In the genomic region with DNA sequence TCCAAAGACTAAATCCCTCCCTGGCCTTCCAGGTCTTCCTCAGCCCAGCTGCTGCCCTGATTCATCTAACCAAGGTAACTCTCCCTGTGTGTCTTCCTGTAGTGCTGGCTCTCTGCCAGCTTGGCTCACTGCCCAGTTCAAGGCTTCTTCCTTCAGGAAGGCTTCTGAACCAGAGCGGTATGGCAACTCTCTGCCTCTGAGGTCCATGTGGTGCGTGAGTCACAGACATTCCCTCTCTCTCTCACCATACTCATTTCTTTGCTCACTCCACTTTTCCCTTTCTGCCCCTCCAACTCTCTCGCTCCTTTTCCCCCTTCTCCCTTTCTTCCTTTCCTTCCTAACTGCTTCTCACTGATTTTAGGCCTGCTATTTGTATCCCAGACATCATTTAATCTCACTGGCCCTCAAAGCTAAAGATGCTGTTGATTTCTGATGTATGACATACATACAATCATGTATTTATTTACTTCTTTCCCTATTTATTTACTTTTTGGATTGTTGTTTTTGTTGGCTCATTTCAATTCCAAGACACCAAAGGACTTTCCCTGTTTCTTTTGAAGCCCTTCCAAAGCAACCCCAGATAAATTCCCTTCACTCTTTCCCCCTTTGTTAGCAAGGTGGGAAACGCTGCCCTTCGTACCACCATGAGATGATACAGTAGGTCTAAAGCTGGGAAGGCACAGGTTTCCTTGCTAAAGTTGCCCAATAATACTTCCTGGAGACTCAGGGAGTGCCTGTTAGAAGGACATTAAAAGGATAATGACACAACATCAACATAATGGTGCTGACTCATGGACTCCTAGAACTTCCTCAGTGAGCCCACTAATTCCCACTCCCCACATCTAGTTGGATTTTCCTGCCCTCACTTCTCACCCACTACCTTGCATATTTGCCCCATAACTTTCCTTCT, we compare ENCODE assay signal across 9 cellular contexts. TPM values are rescaled to one million over a fixed set of nuclear protein-coding genes. Genes with fewer than 3 reads are reported as not detected.
DNase-seq lines count a peak whose midpoint lies in the region; ATAC-seq and TF ChIP-seq lines count a peak whose summit lies in the region.
"Had no signal": no experiment of that assay in that cellular context is flagged by ENCODE, and none has a peak within 500 bp of the region (broad histone marks: within the 10 kb centered on the region; RNA-seq: fewer than 3 reads in every experiment).

No MANE protein-coding gene starts in this region.

- DNase-seq in AG20443 (ENCODE audit: low spot score), result peak; percentile 88
- peak; percentile 98 for DNase-seq in HK-2 (ENCODE audit: unreplicated experiment)
- DNase-seq in NCI-H748 treated with DMSO at 0.1 percent for 48 hours (lab: John Stamatoyannopoulos, UW), result peak; percentile 92
- peak; percentile 63 for DNase-seq in cerebellar cortex (ENCODE audit: low spot score)
- peak; percentile 91 to 94 for DNase-seq in mesothelial cell of epicardium (ENCODE audit: low spot score in 2 of 2, unreplicated experiment in 2 of 2)
- no peak for DNase-seq in occipital lobe (lab: John Stamatoyannopoulos, UW)

- H3K36me3 Mint-ChIP-seq in mesothelial cell of epicardium, result no peaks in the 10 kb centered on the region
- H3K36me3 Mint-ChIP-seq: brain had no signal

- no peak overlapping the region for H3K4me3 Mint-ChIP-seq in mesothelial cell of epicardium
- H3K4me3 Mint-ChIP-seq: brain had no signal

- no peaks in the 10 kb centered on the region for H3K27me3 Mint-ChIP-seq in mesothelial cell of epicardium (ENCODE audit: low read depth)

- H3K27ac Mint-ChIP-seq in mesothelial cell of epicardium, result no peak overlapping the region
- H3K27ac Mint-ChIP-seq: brain had no signal

- no peak for ATAC-seq in GM18873 (IDR thresholded peaks at IDR 0.05; ENCODE audit: low FRiP score, unreplicated experiment)
- ATAC-seq in GM21423 (IDR thresholded peaks at IDR 0.05; ENCODE audit: unreplicated experiment), result no peak

- H3K9me3 Mint-ChIP-seq in mesothelial cell of epicardium, result no peaks in the 10 kb centered on the region
- H3K9me3 Mint-ChIP-seq: brain had no signal

- no peak for TF ChIP-seq CTCF in mesothelial cell of epicardium (IDR thresholded peaks at IDR 0.05; ENCODE audit: unreplicated experiment)

- no peaks in the 10 kb centered on the region for H3K4me1 Mint-ChIP-seq in mesothelial cell of epicardium
- H3K4me1 Mint-ChIP-seq: brain had no signal

RNA-seq across cellular contexts. Expression of gene CFAP45, which starts 17.8 kb away (rescaled TPM):
- 0.18 to 0.20 TPM (median 0.20 TPM) in 3 replicates for total RNA-seq in mesothelial cell of epicardium
- total RNA-seq in occipital lobe, result 0.47 TPM

RNA-seq across cellular contexts. Expression of gene VSIG8, which starts 19.7 kb away (rescaled TPM):
- total RNA-seq in mesothelial cell of epicardium, result not detected in 3 replicates
- total RNA-seq in occipital lobe, result not detected

RNA-seq across cellular contexts. Expression of gene TAGLN2, which starts 43.1 kb away (rescaled TPM):
- 41.6 to 46.2 TPM (median 44.6 TPM) in 3 replicates for total RNA-seq in mesothelial cell of epicardium
- 28.1 TPM for total RNA-seq in occipital lobe

RNA-seq across cellular contexts. Expression of gene SLAMF8, which starts 55.5 kb away (rescaled TPM):
- total RNA-seq in mesothelial cell of epicardium (not detected in 3 replicates), occipital lobe (not detected)
